In the genomic region with DNA sequence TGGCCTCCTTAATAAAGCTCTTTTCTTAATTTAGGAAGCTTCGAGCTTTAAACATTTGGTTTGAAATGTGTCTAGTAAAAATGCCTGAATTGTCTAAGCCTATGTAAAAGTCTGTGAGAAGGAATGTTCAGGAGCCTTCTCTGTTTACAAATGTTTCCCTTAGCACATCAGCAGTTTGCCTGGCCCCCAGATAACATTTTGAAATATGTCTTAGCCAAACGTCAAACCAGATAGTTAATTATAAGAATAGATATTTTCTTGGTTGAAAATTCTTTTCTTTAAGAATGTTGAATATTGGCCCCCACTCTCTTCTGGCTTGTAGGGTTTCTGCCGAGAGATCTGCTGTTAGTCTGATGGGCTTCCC, we compare ENCODE assay signal across 21 cellular contexts.
"Had no signal": no experiment of that assay in that cellular context is flagged by ENCODE, and none has a peak within 500 bp of the region (broad histone marks: within the 10 kb centered on the region; RNA-seq: fewer than 3 reads in every experiment).

No MANE protein-coding gene starts in this region.

- H3K4me1 Mint-ChIP-seq: activated CD4-positive, alpha-beta T cell treated with anti-CD3 and anti-CD28 coated beads, Interleukin-2, amount 10 ng/mL, durations not matched to agents 24 days and 14 days; activated naive CD8-positive, alpha-beta T cell treated with anti-CD3 and anti-CD28 coated beads for 36 hours; activated T-helper 17 cell treated with anti-CD3 and anti-CD28 coated beads, Interleukin-2, amount 50 U/mL, for 72 hours; central memory CD8-positive, alpha-beta T cell had no signal

- H3K27me3 Mint-ChIP-seq: activated CD4-positive, alpha-beta T cell treated with anti-CD3 and anti-CD28 coated beads, Interleukin-2, amount 10 ng/mL, durations not matched to agents 24 days and 14 days; activated CD8-positive, alpha-beta T cell treated with anti-CD3 and anti-CD28 coated beads for 36 hours; activated naive CD8-positive, alpha-beta T cell treated with anti-CD3 and anti-CD28 coated beads for 36 hours; activated T-helper 17 cell treated with anti-CD3 and anti-CD28 coated beads, Interleukin-2, amount 50 U/mL, for 72 hours; central memory CD8-positive, alpha-beta T cell; dendritic cell treated with granulocyte-macrophage colony-stimulating factor and Interleukin-4, amounts not matched to agents 40 ng/mL and 50 ng/mL, for 4 days; progenitor cell of endocrine pancreas had no signal

- H3K4me3 ChIP-seq: esophagus squamous epithelium, left ventricle myocardium inferior, right atrium auricular region, tibial artery had no signal

- H3K4me3 Mint-ChIP-seq: activated CD4-positive, alpha-beta T cell treated with anti-CD3 and anti-CD28 coated beads, Interleukin-2, amount 10 ng/mL, durations not matched to agents 24 days and 14 days; activated CD8-positive, alpha-beta T cell treated with anti-CD3 and anti-CD28 coated beads for 36 hours; activated naive CD8-positive, alpha-beta T cell treated with anti-CD3 and anti-CD28 coated beads for 36 hours; activated T-helper 17 cell treated with anti-CD3 and anti-CD28 coated beads, Interleukin-2, amount 50 U/mL, for 72 hours; central memory CD8-positive, alpha-beta T cell; dendritic cell treated with granulocyte-macrophage colony-stimulating factor and Interleukin-4, amounts not matched to agents 40 ng/mL and 50 ng/mL, for 4 days; neural crest cell had no signal

- H3K9me3 ChIP-seq: esophagus squamous epithelium, left ventricle myocardium inferior, right atrium auricular region, tibial artery had no signal

- H3K9me3 Mint-ChIP-seq: activated CD4-positive, alpha-beta T cell treated with anti-CD3 and anti-CD28 coated beads, Interleukin-2, amount 10 ng/mL, durations not matched to agents 24 days and 14 days; activated naive CD8-positive, alpha-beta T cell treated with anti-CD3 and anti-CD28 coated beads for 36 hours; neural crest cell had no signal

- H3K36me3 Mint-ChIP-seq: activated naive CD8-positive, alpha-beta T cell treated with anti-CD3 and anti-CD28 coated beads for 36 hours had no signal

- H3K36me3 ChIP-seq: esophagus squamous epithelium, left ventricle myocardium inferior, right atrium auricular region, tibial artery had no signal

- H3K4me1 ChIP-seq: esophagus squamous epithelium, right atrium auricular region, tibial artery had no signal

- ATAC-seq: activated CD8-positive, alpha-beta T cell treated with anti-CD3 and anti-CD28 coated beads for 36 hours; activated T-helper 17 cell treated with anti-CD3 and anti-CD28 coated beads, Interleukin-2, amount 50 U/mL, for 72 hours; stimulated activated naive CD8-positive, alpha-beta T cell treated with anti-CD3 and anti-CD28 coated beads, Interleukin-15, Interleukin-2, amounts not matched to agents 100 U/mL and 50 U/mL, for 24 hours had no signal

- H3K27ac Mint-ChIP-seq: activated CD4-positive, alpha-beta T cell treated with anti-CD3 and anti-CD28 coated beads, Interleukin-2, amount 10 ng/mL, durations not matched to agents 24 days and 14 days; activated CD8-positive, alpha-beta T cell treated with anti-CD3 and anti-CD28 coated beads for 36 hours; activated naive CD8-positive, alpha-beta T cell treated with anti-CD3 and anti-CD28 coated beads for 36 hours; activated T-helper 17 cell treated with anti-CD3 and anti-CD28 coated beads, Interleukin-2, amount 50 U/mL, for 72 hours; dendritic cell treated with granulocyte-macrophage colony-stimulating factor and Interleukin-4, amounts not matched to agents 40 ng/mL and 50 ng/mL, for 4 days; progenitor cell of endocrine pancreas had no signal

- DNase-seq: activated CD4-positive, alpha-beta T cell treated with anti-CD3 and anti-CD28 coated beads, Interleukin-2, amount 10 ng/mL, durations not matched to agents 24 days and 14 days; activated CD8-positive, alpha-beta T cell treated with anti-CD3 and anti-CD28 coated beads for 36 hours; activated naive CD4-positive, alpha-beta T cell; activated naive CD8-positive, alpha-beta T cell treated with anti-CD3 and anti-CD28 coated beads for 36 hours; activated T-cell treated with anti-CD3 and anti-CD28 coated beads, Interleukin-2, amount 50 U/mL, for 1 hour; effector CD8-positive, alpha-beta T cell; esophagus squamous epithelium; glutamatergic neuron; left ventricle myocardium inferior; mammary epithelial cell; stimulated activated naive CD8-positive, alpha-beta T cell treated with anti-CD3 and anti-CD28 coated beads, Interleukin-15, Interleukin-2, amounts not matched to agents 100 U/mL and 50 U/mL, for 24 hours; substantia nigra; T1000; tibial artery had no signal

- H3K27ac ChIP-seq: esophagus squamous epithelium, foreskin keratinocyte, left ventricle myocardium inferior, right atrium auricular region, tibial artery had no signal

- H3K27me3 ChIP-seq: esophagus squamous epithelium, foreskin keratinocyte, right atrium auricular region, tibial artery had no signal
